Comparison of ENCODE assay signal across 8 cellular contexts in the genomic region with DNA sequence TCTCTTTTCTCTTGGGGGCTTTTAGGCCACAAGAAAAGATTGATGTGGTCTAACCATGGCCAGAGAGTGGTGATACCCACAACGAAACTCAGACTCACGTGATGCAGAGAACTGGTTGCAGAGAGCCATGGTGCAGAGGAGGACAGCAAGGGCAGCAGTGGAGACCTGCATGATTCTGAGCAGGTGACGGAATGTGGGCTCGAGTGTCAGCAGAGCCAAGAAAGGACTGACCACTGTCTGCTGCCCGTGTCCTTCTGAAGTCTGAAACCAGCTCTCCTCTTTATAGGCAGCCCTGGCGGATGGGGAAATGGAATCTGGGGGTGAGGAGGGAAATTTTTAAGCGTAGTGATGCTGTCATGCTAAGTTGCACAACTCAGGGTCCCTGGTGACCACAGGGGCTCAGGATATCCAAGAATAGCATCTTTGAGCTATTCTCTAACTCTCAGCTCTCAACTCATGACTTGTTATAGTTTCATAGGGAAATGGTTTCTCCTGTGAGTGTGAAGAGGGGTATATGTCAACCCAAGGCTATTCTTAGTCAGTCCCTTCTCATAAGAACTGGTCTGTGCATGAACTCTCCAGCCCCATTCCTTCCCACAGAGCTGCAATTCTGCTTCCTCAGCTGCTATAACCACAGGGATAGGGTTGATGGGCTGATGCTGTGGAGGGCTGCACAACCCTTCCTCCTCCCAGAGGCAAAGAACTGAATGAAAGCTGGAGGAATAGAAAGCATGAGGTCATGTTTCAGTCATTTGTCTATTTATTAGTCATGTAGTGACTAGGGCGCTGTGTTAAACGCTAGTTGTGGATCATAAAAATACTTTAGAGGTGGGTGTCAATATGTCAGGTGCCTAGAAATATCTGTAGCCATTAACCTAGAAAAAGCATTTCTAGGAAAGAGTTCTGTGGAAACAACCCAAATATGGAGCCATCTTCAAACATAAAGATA. TPM values are rescaled to one million over a fixed set of nuclear protein-coding genes. Genes with fewer than 3 reads are reported as not detected.
DNase-seq lines count a peak whose midpoint lies in the region; ATAC-seq and TF ChIP-seq lines count a peak whose summit lies in the region.

TSS of gene CCL3 (minus strand) at position 256 of the 949 bp plus-strand sequence. CDS start at position 171, 85 bp downstream.

- peak within 1 kb of the TSS; percentile 8 for H3K4me3 Mint-ChIP-seq in activated naive CD4-positive, alpha-beta T cell treated with anti-CD3 and anti-CD28 coated beads, Interleukin-2, amount 50 U/mL, for 24 hours
- no peak within 1 kb of the TSS for H3K4me3 Mint-ChIP-seq in activated naive CD4-positive, alpha-beta T cell treated with anti-CD3 and anti-CD28 coated beads, Interleukin-2, amount 10 ng/mL, durations not matched to agents 7 days and 5 days

- H3K4me1 ChIP-seq in lower lobe of right lung (no peaks in the 10 kb centered on the region), ovary (ENCODE audit: insufficient read depth) (no peaks in the 10 kb centered on the region)

- H3K4me3 ChIP-seq in lower lobe of right lung (no peak within 1 kb of the TSS), ovary (no peak within 1 kb of the TSS)

- peaks cover 10% of the 10 kb centered on the region for H3K27me3 Mint-ChIP-seq in activated naive CD4-positive, alpha-beta T cell treated with anti-CD3 and anti-CD28 coated beads, Interleukin-2, amount 50 U/mL, for 24 hours
- H3K27me3 Mint-ChIP-seq in activated naive CD4-positive, alpha-beta T cell treated with anti-CD3 and anti-CD28 coated beads, Interleukin-2, amount 10 ng/mL, durations not matched to agents 7 days and 5 days: peaks cover 45% of the 10 kb centered on the region

- H3K9me3 Mint-ChIP-seq in activated naive CD4-positive, alpha-beta T cell treated with anti-CD3 and anti-CD28 coated beads, Interleukin-2, amount 50 U/mL, for 24 hours: no peaks in the 10 kb centered on the region
- H3K9me3 Mint-ChIP-seq in activated naive CD4-positive, alpha-beta T cell treated with anti-CD3 and anti-CD28 coated beads, Interleukin-2, amount 10 ng/mL, durations not matched to agents 7 days and 5 days: no peaks in the 10 kb centered on the region

- H3K36me3 Mint-ChIP-seq in activated naive CD4-positive, alpha-beta T cell treated with anti-CD3 and anti-CD28 coated beads, Interleukin-2, amount 50 U/mL, for 24 hours: no peaks in the 10 kb centered on the region
- H3K36me3 Mint-ChIP-seq in activated naive CD4-positive, alpha-beta T cell treated with anti-CD3 and anti-CD28 coated beads, Interleukin-2, amount 10 ng/mL, durations not matched to agents 7 days and 5 days: no peaks in the 10 kb centered on the region

- peak within 1 kb of the TSS; percentile 11 for H3K27ac Mint-ChIP-seq in activated naive CD4-positive, alpha-beta T cell treated with anti-CD3 and anti-CD28 coated beads, Interleukin-2, amount 50 U/mL, for 24 hours
- no peak within 1 kb of the TSS for H3K27ac Mint-ChIP-seq in activated naive CD4-positive, alpha-beta T cell treated with anti-CD3 and anti-CD28 coated beads, Interleukin-2, amount 10 ng/mL, durations not matched to agents 7 days and 5 days

- ATAC-seq in HG02943 (IDR thresholded peaks at IDR 0.05; ENCODE audit: low read depth, unreplicated experiment): peak; percentile 61
- ATAC-seq in lower lobe of right lung: peak; percentile 35 to 66
- ATAC-seq in left lobe of liver: no peak

- no peaks in the 10 kb centered on the region for H3K4me1 Mint-ChIP-seq in activated naive CD4-positive, alpha-beta T cell treated with anti-CD3 and anti-CD28 coated beads, Interleukin-2, amount 50 U/mL, for 24 hours
- H3K4me1 Mint-ChIP-seq in activated naive CD4-positive, alpha-beta T cell treated with anti-CD3 and anti-CD28 coated beads, Interleukin-2, amount 10 ng/mL, durations not matched to agents 7 days and 5 days: no peaks in the 10 kb centered on the region

- DNase-seq in activated naive CD4-positive, alpha-beta T cell treated with anti-CD3 and anti-CD28 coated beads, Interleukin-2, amount 10 ng/mL, durations not matched to agents 7 days and 5 days: no peak
- DNase-seq in SKM-1 (lab: John Stamatoyannopoulos, UW; ENCODE audit: unreplicated experiment) (peak; percentile 72), lower lobe of right lung (no peak), ovary (no peak), left lobe of liver (ENCODE audit: low spot score) (no peak)
- DNase-seq in central memory CD4-positive, alpha-beta T cell: no peak

- H3K36me3 ChIP-seq in lower lobe of right lung (no peaks in the 10 kb centered on the region), ovary (no peaks in the 10 kb centered on the region)

- intact Hi-C loops in lower lobe of right lung (cut with DNase I): no loop called here
- intact Hi-C loops in ovary (cut with DNase I): loop anchor here in 1 of 4 donors (5.0 kb wide), 1 partner anchor 1193 kb away; no protein-coding TSS in a partner anchor

- H3K9me3 ChIP-seq in lower lobe of right lung (no peaks in the 10 kb centered on the region), ovary (no peaks in the 10 kb centered on the region)

- no peak for TF ChIP-seq POLR2A in ovary (IDR thresholded peaks at IDR 0.05)

- no peak within 1 kb of the TSS for H3K27ac ChIP-seq in lower lobe of right lung
- no peak within 1 kb of the TSS for H3K27ac ChIP-seq in ovary

- CTCF ChIA-PET in activated naive CD4-positive, alpha-beta T cell treated with anti-CD3 and anti-CD28 coated beads, Interleukin-2, amount 10 ng/mL, durations not matched to agents 7 days and 5 days (lab: Charles Lee): no interaction called here

- H3K27me3 ChIP-seq in lower lobe of right lung (ENCODE audit: low read depth) (no peaks in the 10 kb centered on the region), ovary (no peaks in the 10 kb centered on the region)

- TF ChIP-seq EP300 in ovary (IDR thresholded peaks at IDR 0.05): no peak

- 63 to 77% (median 67%) methylated on average over 9 of the region's 9 CpGs for WGBS in ovary, 3 donors

- TF ChIP-seq CTCF in lower lobe of right lung (IDR thresholded peaks at IDR 0.05) (no peak), ovary (IDR thresholded peaks at IDR 0.05) (no peak)

RNA-seq across cellular contexts. Expression of gene CCL3, which starts in this region (rescaled TPM):
- total RNA-seq in lower lobe of right lung (8.5 TPM), ovary (1 to 10 TPM in 5 of 7 donors, under 1 TPM in 2; 0.57 to 9.3 (median 3.1) TPM), left lobe of liver (2.0 TPM)
- 1 to 10 TPM; 3.7 to 5.3 TPM for polyA plus RNA-seq in ovary
